In the genomic region with DNA sequence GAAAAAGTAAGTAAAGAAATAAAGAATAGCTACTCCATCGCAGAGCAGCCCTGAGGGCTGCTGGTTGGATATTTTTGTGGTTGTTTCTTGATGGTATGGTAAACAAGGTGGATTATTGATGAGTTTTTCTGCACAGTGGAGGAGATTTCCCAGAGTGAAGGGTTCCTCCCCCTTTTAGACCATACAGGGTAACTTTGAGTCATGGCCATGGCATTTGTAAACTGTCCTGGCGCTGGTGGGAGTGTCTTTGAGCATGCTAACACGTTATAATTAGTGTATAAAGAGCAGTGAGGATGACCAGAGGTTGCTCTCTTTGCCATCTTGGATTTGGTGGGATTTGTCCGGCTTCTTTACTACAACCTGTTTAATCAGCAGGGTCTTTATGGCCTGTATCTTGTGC, we compare ENCODE assay signal across 22 cellular contexts.
"Had no signal": no experiment of that assay in that cellular context is flagged by ENCODE, and none has a peak within 500 bp of the region (broad histone marks: within the 10 kb centered on the region; RNA-seq: fewer than 3 reads in every experiment).

No MANE protein-coding gene starts in this region.

- ATAC-seq: effector memory CD8-positive, alpha-beta T cell; left lobe of liver; natural killer cell; right lobe of liver; stimulated activated naive CD8-positive, alpha-beta T cell treated with anti-CD3 and anti-CD28 coated beads, Interleukin-15, amount 100 ng/mL, for 72 hours; upper lobe of right lung had no signal

- H3K27ac ChIP-seq: esophagus squamous epithelium, neutrophil, parathyroid adenoma, right lobe of liver, suprapubic skin, transverse colon, upper lobe of right lung, uterus had no signal

- H3K4me1 ChIP-seq: esophagus squamous epithelium, parathyroid adenoma, right lobe of liver, suprapubic skin, transverse colon, upper lobe of right lung, uterus had no signal

- H3K4me3 ChIP-seq: esophagus squamous epithelium, lung, right lobe of liver, suprapubic skin, transverse colon, upper lobe of right lung, uterus had no signal

- H3K9me3 ChIP-seq: neutrophil, right lobe of liver, suprapubic skin, transverse colon, upper lobe of right lung, uterus had no signal

- H3K36me3 ChIP-seq: esophagus squamous epithelium, neutrophil, right lobe of liver, suprapubic skin, transverse colon, upper lobe of right lung, uterus had no signal

- DNase-seq: cortex of kidney; effector memory CD8-positive, alpha-beta T cell; erythroblast; esophagus squamous epithelium; head of caudate nucleus; natural killer cell; right lobe of liver; small intestine; stimulated activated CD4-positive, alpha-beta T cell treated with anti-CD3 and anti-CD28 coated beads, Interleukin-12 subunit alpha, Interleukin-12 subunit beta, amount 100 ng/mL, for 4 hours; stimulated activated CD4-positive, alpha-beta T cell treated with anti-CD3 and anti-CD28 coated beads, Interleukin-1b, Interleukin-23, amount 100 ng/mL, for 48 hours; stimulated activated CD4-positive, alpha-beta T cell treated with anti-CD3 and anti-CD28 coated beads, Interleukin-4, amount 100 ng/mL, for 1 hour; stimulated activated CD8-positive, alpha-beta memory T cell treated with anti-CD3 and anti-CD28 coated beads, Interleukin-4, amount 100 ng/mL, for 48 hours; stimulated activated naive CD4-positive, alpha-beta T cell; stimulated activated naive CD8-positive, alpha-beta T cell treated with anti-CD3 and anti-CD28 coated beads, Interleukin-15, amount 100 ng/mL, for 72 hours; transverse colon; upper lobe of right lung; uterus had no signal

- H3K27me3 ChIP-seq: esophagus squamous epithelium, neutrophil, right lobe of liver, transverse colon, upper lobe of right lung, uterus had no signal
